ENCODE assay signal across 24 cellular contexts in genomic region chr12:47732504-47732903, GRCh38. TPM values are rescaled to one million over a fixed set of nuclear protein-coding genes. Genes with fewer than 3 reads are reported as not detected.
"Had no signal": no experiment of that assay in that cellular context is flagged by ENCODE, and none has a peak within 500 bp of the region (broad histone marks: within the 10 kb centered on the region; RNA-seq: fewer than 3 reads in every experiment).

No MANE protein-coding gene starts in this region.

- H3K4me3 ChIP-seq: esophagus squamous epithelium, gastroesophageal sphincter, lung, psoas muscle, right lobe of liver, testis, tibial nerve, upper lobe of right lung, vagina had no signal

- H3K36me3 ChIP-seq: esophagus squamous epithelium, gastroesophageal sphincter, right lobe of liver, tibial nerve, upper lobe of right lung, vagina had no signal

- ATAC-seq: gastroesophageal sphincter; left colon; left ventricle myocardium superior; natural killer cell treated with Interleukin-12 subunit alpha and Interleukin-12 subunit beta and Interleukin-15 and Interleukin-18, amount 100 ng/mL, for 72 hours; psoas muscle; right lobe of liver; stimulated activated memory B cell treated with anti-CD40 and anti-IgM and Interleukin-4, amounts not matched to agents 10 μg/mL and 1 μg/mL and 100 μg/mL, for 72 hours; upper lobe of right lung had no signal

- DNase-seq: esophagus squamous epithelium; foreskin fibroblast; glutamatergic neuron; kidney; left colon; left ventricle myocardium superior; mesenchymal stem cell; midbrain; occipital lobe; psoas muscle; retina; right lobe of liver; stimulated activated CD4-positive, alpha-beta T cell treated with anti-CD3 and anti-CD28 coated beads, Interleukin-4, amount 100 ng/mL, for 1 hour; stimulated activated CD8-positive, alpha-beta memory T cell treated with anti-CD3 and anti-CD28 coated beads, Interleukin-4, amount 100 ng/mL, for 48 hours; testis; upper lobe of right lung had no signal

- H3K27ac ChIP-seq: esophagus squamous epithelium, gastroesophageal sphincter, parathyroid adenoma, psoas muscle, right lobe of liver, testis, tibial nerve, upper lobe of right lung, vagina had no signal

- H3K9me3 ChIP-seq: esophagus squamous epithelium, gastroesophageal sphincter, psoas muscle, right lobe of liver, testis, tibial nerve, upper lobe of right lung, vagina had no signal

- H3K27me3 ChIP-seq: esophagus squamous epithelium, gastroesophageal sphincter, right lobe of liver, testis, tibial nerve, upper lobe of right lung, vagina had no signal

RNA-seq across cellular contexts. Expression of gene ENDOU, which starts 7.2 kb away (rescaled TPM):
- total RNA-seq: epithelial cell of proximal tubule; left colon; natural killer cell treated with Interleukin-12 subunit alpha and Interleukin-12 subunit beta and Interleukin-15 and Interleukin-18, amount 100 ng/mL, for 72 hours; occipital lobe; right lobe of liver had no signal
